ENCODE assay signal across 19 cellular contexts in genomic region chr7:156039971-156040677, GRCh38.
A peak's percentile ranks its signal among the peaks of the same experiment; 100 is the strongest.
DNase-seq lines count a peak whose midpoint lies in the region; ATAC-seq, FAIRE-seq and TF ChIP-seq lines count a peak whose summit lies in the region.
"Had no signal": no experiment of that assay in that cellular context is flagged by ENCODE, and none has a peak within 500 bp of the region (broad histone marks: within the 10 kb centered on the region; RNA-seq: fewer than 3 reads in every experiment).

No MANE protein-coding gene starts in this region.

- intact Hi-C loops in GM12878 (cut with micrococcal nuclease; ENCODE audit: unreplicated experiment): no loop called here
- intact Hi-C loops in testis (cut with DNase I; ENCODE audit: low total_unique reads): no loop called here

- no peaks in the 10 kb centered on the region for H3K9me2 ChIP-seq in GM23248 (ENCODE audit: insufficient read depth)

- H4K20me1 ChIP-seq in GM12878 (ENCODE audit: control insufficient read depth, insufficient read depth) (no peaks in the 10 kb centered on the region), GM23248 (ENCODE audit: insufficient read depth) (no peaks in the 10 kb centered on the region)

- H3K9ac ChIP-seq in GM12878 (ENCODE audit: control insufficient read depth, insufficient read depth, low read length) (no peak overlapping the region), GM23248 (no peak overlapping the region)

- CTCF ChIA-PET in GM12878 (lab: Yijun Ruan, JAX): no interaction called here

- H3K79me2 ChIP-seq in GM12878 (ENCODE audit: control insufficient read depth, insufficient read depth, low read length): no peaks in the 10 kb centered on the region
- H3K79me2 ChIP-seq in GM23248 (ENCODE audit: insufficient read depth): no peaks in the 10 kb centered on the region

- H3K4me1 ChIP-seq in GM12878 (ENCODE audit: control insufficient read depth, insufficient read depth, low read length) (no peaks in the 10 kb centered on the region), testis (no peaks in the 10 kb centered on the region), GM23248 (ENCODE audit: insufficient read depth) (no peaks in the 10 kb centered on the region)

- no peak for FAIRE-seq in GM12878 (lab: Jason Lieb, UNC)
- FAIRE-seq: H54 had no signal

- H3K36me3 ChIP-seq in GM12878 (ENCODE audit: control insufficient read depth in 2 of 2, insufficient read depth in 2 of 2, low read length in 1 of 2): no peaks in the 10 kb centered on the region
- no peaks in the 10 kb centered on the region for H3K36me3 ChIP-seq in testis (ENCODE audit: low read depth, missing control alignments)
- H3K36me3 ChIP-seq in GM23248 (ENCODE audit: low read depth): no peaks in the 10 kb centered on the region

- no TSS peak for BruUV-seq in GM12878 (replicated peaks; lab: Mats Ljungman, UMichigan)

- POLR2A ChIA-PET in GM12878 (lab: Charles Lee): interaction anchor here (0.5 kb wide), 1 partner anchor 203 kb away, joined by 12 read pairs; no protein-coding TSS in a partner anchor

- H3K4me2 ChIP-seq in GM12878 (ENCODE audit: control insufficient read depth, insufficient read depth) (no peak overlapping the region), GM23248 (ENCODE audit: unreplicated experiment) (no peak overlapping the region)
- H3K4me2 ChIP-seq: PC-9 had no signal

- TF ChIP-seq CTCF in GM12878 (IDR thresholded peaks at IDR 0.05 in 2 of 3, conservative IDR thresholded peaks at IDR 0.05 in 1 of 3; ENCODE audit: control insufficient read depth in 2 of 3, extremely low read depth in 1 of 3, insufficient read depth in 1 of 3, low read depth in 3 of 3, low read length in 3 of 3) (no peak), testis (IDR thresholded peaks at IDR 0.05) (no peak), omental fat pad (IDR thresholded peaks at IDR 0.05) (no peak)

- RAD21 ChIA-PET in GM12878 (lab: Charles Lee; ENCODE audit: unreplicated experiment): no interaction called here

- H3K4me1 Mint-ChIP-seq in stimulated activated naive CD8-positive, alpha-beta T cell treated with anti-CD3 and anti-CD28 coated beads, Interleukin-15, amount 100 ng/mL, for 72 hours: no peaks in the 10 kb centered on the region
- H3K4me1 Mint-ChIP-seq: CD14-positive monocyte had no signal

- SMC1A ChIA-PET in GM12878 (lab: Charles Lee; ENCODE audit: uncharacterized antibody, unreplicated experiment): no interaction called here

- peaks cover 9% of the 10 kb centered on the region for H3K27me3 Mint-ChIP-seq in stimulated activated naive CD8-positive, alpha-beta T cell treated with anti-CD3 and anti-CD28 coated beads, Interleukin-15, amount 100 ng/mL, for 72 hours

- no peak for DNase-seq in stimulated activated naive CD8-positive, alpha-beta T cell treated with anti-CD3 and anti-CD28 coated beads, Interleukin-15, amount 100 ng/mL, for 72 hours
- no peak for DNase-seq in stimulated activated naive CD8-positive, alpha-beta T cell treated with anti-CD3 and anti-CD28 coated beads, Interleukin-15, Interleukin-2, amounts not matched to agents 100 U/mL and 50 U/mL, for 24 hours
- DNase-seq in NOMO-1 treated with DMSO at 0.1 percent for 48 hours (lab: John Stamatoyannopoulos, UW; ENCODE audit: unreplicated experiment) (peak; percentile 29), GM12878 (ENCODE audit: low read depth, low spot score) (no peak), testis (peak; percentile 22), GM23248 (no peak), NCI-H128 (lab: John Stamatoyannopoulos, UW; ENCODE audit: unreplicated experiment) (no peak), omental fat pad (ENCODE audit: low spot score) (no peak)
- DNase-seq: ACHN, DMS79 treated with DMSO at 0.1 percent for 48 hours, NCI-H1092 treated with DMSO at 0.1 percent for 48 hours, NCI-H2081, NCI-H446 treated with DMSO at 0.1 percent for 48 hours, NCI-H69, PC-9 had no signal

- no peak overlapping the region for H3K27ac ChIP-seq in GM12878 (ENCODE audit: control insufficient read depth, insufficient read depth)
- H3K27ac ChIP-seq in testis: no peak overlapping the region
- H3K27ac ChIP-seq in GM23248: no peak overlapping the region
- H3K27ac ChIP-seq: HL-60, PC-9, RWPE1 had no signal

- TF ChIP-seq EP300 in GM12878 (IDR thresholded peaks at IDR 0.05; ENCODE audit: borderline replicate concordance in 1 of 2, control insufficient read depth in 1 of 2, low read depth in 2 of 2, low read length in 2 of 2): no peak

- ATAC-seq in stimulated activated naive CD8-positive, alpha-beta T cell treated with anti-CD3 and anti-CD28 coated beads, Interleukin-15, amount 100 ng/mL, for 72 hours: peak; percentile 77
- ATAC-seq in stimulated activated naive CD8-positive, alpha-beta T cell treated with anti-CD3 and anti-CD28 coated beads, Interleukin-15, Interleukin-2, amounts not matched to agents 100 U/mL and 50 U/mL, for 24 hours: no peak
- ATAC-seq in GM12878 (no peak), omental fat pad (ENCODE audit: low FRiP score) (no peak)

- in situ Hi-C loops in GM12878 (cut with MboI) (no loop called here), GM23248 (cut with MboI) (no loop called here)

- H3K27me3 ChIP-seq in GM12878 (replicated peaks in 1 of 2; ENCODE audit: control insufficient read depth in 2 of 2, insufficient read depth in 2 of 2, low read length in 1 of 2) (peaks cover 0 to 1% of the 10 kb centered on the region in 2 experiments; a peak in 2 of 4 replicates), testis (no peaks in the 10 kb centered on the region), GM23248 (replicated peaks; ENCODE audit: insufficient read depth) (no peaks in the 10 kb centered on the region)

- H3K4me3 ChIP-seq in GM12878 (no peak overlapping the region), testis (peak overlapping the region in 1 of 2 donors; percentile 1), GM23248 (no peak overlapping the region)
- H3K4me3 ChIP-seq: PC-9 had no signal

- no peak overlapping the region for H3K4me3 Mint-ChIP-seq in stimulated activated naive CD8-positive, alpha-beta T cell treated with anti-CD3 and anti-CD28 coated beads, Interleukin-15, amount 100 ng/mL, for 72 hours
- H3K4me3 Mint-ChIP-seq: CD14-positive monocyte had no signal

- no peaks in the 10 kb centered on the region; the same call in 2 of the 3 replicates for H3K9me3 ChIP-seq in GM12878 (replicated peaks; ENCODE audit: control insufficient read depth, insufficient read depth, low read length)
- no peaks in the 10 kb centered on the region for H3K9me3 ChIP-seq in testis
- H3K9me3 ChIP-seq in GM23248 (ENCODE audit: low read depth): no peaks in the 10 kb centered on the region

- 68% methylated on average over 29 of the region's 32 CpGs for WGBS in GM12878 (ENCODE audit: insufficient coverage, insufficient replicate concordance, low lambda C conversion rate, missing lambda C conversion rate)
- WGBS in testis, 2 donors: 49 to 71% methylated on average over 16 to 32 of the region's 32 CpGs
- WGBS in GM23248 (ENCODE audit: low coverage in 1 of 2, low lambda C conversion rate in 2 of 2, missing lambda C conversion rate in 2 of 2), 2 experiments: 26% methylated on average over 27 to 32 of the region's 32 CpGs

- H3K27ac Mint-ChIP-seq in stimulated activated naive CD8-positive, alpha-beta T cell treated with anti-CD3 and anti-CD28 coated beads, Interleukin-15, amount 100 ng/mL, for 72 hours: no peak overlapping the region
- H3K27ac Mint-ChIP-seq: CD14-positive monocyte had no signal

- no peaks in the 10 kb centered on the region for H3K9me3 Mint-ChIP-seq in stimulated activated naive CD8-positive, alpha-beta T cell treated with anti-CD3 and anti-CD28 coated beads, Interleukin-15, amount 100 ng/mL, for 72 hours

- no peaks in the 10 kb centered on the region for H3F3A ChIP-seq in GM23248 (ENCODE audit: insufficient read depth)

- TF ChIP-seq RAD21 in GM12878 (IDR thresholded peaks at IDR 0.05; ENCODE audit: insufficient read depth, low read depth, low read length): no peak

- H2AFZ ChIP-seq in GM12878 (ENCODE audit: control insufficient read depth, low read depth, low read length) (no peak overlapping the region), GM23248 (no peak overlapping the region)
- H2AFZ ChIP-seq: PC-9 had no signal

- TF ChIP-seq POLR2A in GM12878 (IDR thresholded peaks at IDR 0.05; ENCODE audit: low read depth, low read length): no peak
- no peak for TF ChIP-seq POLR2A in testis (IDR thresholded peaks at IDR 0.05)

TF ChIP-seq in GM12878, 131 proteins besides CTCF, POLR2A, EP300 and RAD21 (continues in another document):
- TF ChIP-seq WRNIP1 (IDR thresholded peaks at IDR 0.05; ENCODE audit: borderline replicate concordance, low read depth, low read length) (no peak), NFIC (IDR thresholded peaks at IDR 0.05; ENCODE audit: low read depth, low read length) (no peak), PBX3 (IDR thresholded peaks at IDR 0.05; ENCODE audit: insufficient replicate concordance, low read depth, low read length) (peak; percentile 26), PKNOX1 (IDR thresholded peaks at IDR 0.05) (peak; percentile 50; the same call in 1 of the 2 replicates), HSF1 (IDR thresholded peaks at IDR 0.05; ENCODE audit: low read depth, low read length) (no peak)

Comparison
In these comparisons a context has a peak if more than half of its experiments do, and no peak if none do; other contexts are left out.
1. DNase-seq: peak in NOMO-1 treated with DMSO at 0.1 percent for 48 hours (single experiment) and testis (single experiment); none in stimulated activated naive CD8-positive, alpha-beta T cell treated with anti-CD3 and anti-CD28 coated beads, Interleukin-15, amount 100 ng/mL, for 72 hours (0 of 2), stimulated activated naive CD8-positive, alpha-beta T cell treated with anti-CD3 and anti-CD28 coated beads, Interleukin-15, Interleukin-2, amounts not matched to agents 100 U/mL and 50 U/mL, for 24 hours (single experiment), GM12878 (single experiment), GM23248 (single experiment), NCI-H128 (single experiment) and omental fat pad (single experiment).